In genomic region chr17:57955183-57955952, GRCh38 we compare ENCODE assay signal across 8 cellular contexts. TPM values are rescaled to one million over a fixed set of nuclear protein-coding genes. Genes with fewer than 3 reads are reported as not detected.
DNase-seq lines count a peak whose midpoint lies in the region; ATAC-seq and TF ChIP-seq lines count a peak whose summit lies in the region.

CUEDC1 (minus strand) TSS chr17:57955412; CDS start chr17:57885564, 69,848 bp downstream.

- peak; percentile 85 for DNase-seq in A673 (ENCODE audit: low spot score)
- peak; percentile 63 for DNase-seq in NAMALWA (ENCODE audit: low spot score)
- peak; percentile 50 to 71 for DNase-seq in cardiac fibroblast (ENCODE audit: low read depth in 2 of 2)
- DNase-seq in iris pigment epithelial cell (ENCODE audit: low read depth) = peak; percentile 62
- peak; percentile 33 for DNase-seq in smooth muscle cell (lab: John Stamatoyannopoulos, UW; ENCODE audit: unreplicated experiment)
- no peak for DNase-seq in epidermal melanocyte (ENCODE audit: insufficient read length, low spot score)

- H3K9ac ChIP-seq in smooth muscle cell (ENCODE audit: low read depth) = peak within 1 kb of the TSS; percentile 73

- POLR2A ChIA-PET in A673 (lab: Charles Lee; ENCODE audit: low non-redundant PET) = interaction anchor here (0.7 kb wide), 1 partner anchor 1145 kb away, joined by 7 read pairs; no protein-coding TSS in a partner anchor

- H3K4me3 ChIP-seq in A673 (ENCODE audit: low read depth, low read length, poor library complexity, severe bottlenecking) (peak within 1 kb of the TSS; percentile 83), WI38 (ENCODE audit: low read depth, low read length) (peak within 1 kb of the TSS; percentile 75), cardiac fibroblast (replicated peaks in 1 of 2; ENCODE audit: low read depth in 2 of 2, low read length in 2 of 2) (peak within 1 kb of the TSS; percentile 65 to 69), smooth muscle cell (peak within 1 kb of the TSS; percentile 75)

- WGBS in smooth muscle cell (ENCODE audit: low lambda C conversion rate) = 1% methylated on average over 37 of the region's 79 CpGs

- peaks cover 25% of the 10 kb centered on the region for H4K20me1 ChIP-seq in smooth muscle cell (ENCODE audit: low read depth)

- H3K27ac ChIP-seq in A673 (ENCODE audit: low read depth, low read length, poor library complexity, severe bottlenecking) (peak within 1 kb of the TSS; percentile 90), smooth muscle cell (ENCODE audit: low read depth) (peak within 1 kb of the TSS; percentile 59)

- TF ChIP-seq CTCF in A673 (conservative IDR thresholded peaks at IDR 0.05; ENCODE audit: low read depth, low read length) (0 out of 2 replicates have a peak, but pooled peaks have one; percentile 27), WI38 (IDR thresholded peaks at IDR 0.05; ENCODE audit: low read depth, low read length) (no peak), cardiac fibroblast (IDR thresholded peaks at IDR 0.05; ENCODE audit: low read depth, low read length) (peak; percentile 1), smooth muscle cell (IDR thresholded peaks at IDR 0.05; ENCODE audit: borderline replicate concordance, insufficient read depth, poor library complexity, severe bottlenecking) (no peak)

- peaks cover 15% of the 10 kb centered on the region for H3K79me2 ChIP-seq in smooth muscle cell (ENCODE audit: low read depth)

- CTCF ChIA-PET in A673 (lab: Charles Lee) = interaction anchor here (0.6 to 0.8 kb wide), 2 partner anchors 80 to 150 kb away, joined by 3 read pairs; no protein-coding TSS in a partner anchor

- peak; percentile 54 for ATAC-seq in GM19043 (IDR thresholded peaks at IDR 0.05; ENCODE audit: low read depth, unreplicated experiment)

- H3K4me2 ChIP-seq in smooth muscle cell = peak within 1 kb of the TSS; percentile 94

- no peaks in the 10 kb centered on the region for H3K9me3 ChIP-seq in A673 (ENCODE audit: low read depth, low read length, poor library complexity, severe bottlenecking)
- no peaks in the 10 kb centered on the region for H3K9me3 ChIP-seq in smooth muscle cell (replicated peaks; ENCODE audit: low read depth)

- H3K27me3 ChIP-seq in A673 (replicated peaks; ENCODE audit: insufficient read depth, low read depth, low read length, poor library complexity) (no peaks in the 10 kb centered on the region), smooth muscle cell (ENCODE audit: low read depth) (no peaks in the 10 kb centered on the region)

- intact Hi-C loops in A673 (cut with micrococcal nuclease; ENCODE audit: unreplicated experiment) = no loop called here

- H3K4me1 ChIP-seq in A673 (ENCODE audit: insufficient read depth, low read length, poor library complexity, severe bottlenecking) (peaks cover 46% of the 10 kb centered on the region), smooth muscle cell (ENCODE audit: low read depth) (peaks cover 26% of the 10 kb centered on the region)

- H3K36me3 ChIP-seq in A673 (ENCODE audit: insufficient read depth, low read length, poor library complexity, severe bottlenecking) (no peaks in the 10 kb centered on the region), smooth muscle cell (ENCODE audit: low read depth) (no peaks in the 10 kb centered on the region)

- no TSS peak for BruUV-seq in A673 (replicated peaks; lab: Mats Ljungman, UMichigan)

- H2AFZ ChIP-seq in smooth muscle cell (ENCODE audit: low read depth) = peak within 1 kb of the TSS; percentile 63

- peaks cover 31% of the 10 kb centered on the region for H3F3A ChIP-seq in smooth muscle cell (ENCODE audit: low read depth)

RNA-seq across cellular contexts. Expression of gene CUEDC1, which starts in this region (rescaled TPM):
- total RNA-seq in A673 (2021) = 53.5 and 55.6 TPM in 2 replicates
- total RNA-seq in smooth muscle cell = 7.0 and 11.1 TPM in 2 replicates
- polyA plus RNA-seq in smooth muscle cell = 10.4 and 11.7 TPM in 2 replicates

Comparison
In these comparisons a context has a peak if more than half of its experiments do, and no peak if none do; other contexts are left out.
1. CTCF ChIP-seq: peak in A673 (single experiment) and cardiac fibroblast (single experiment); none in WI38 (single experiment) and smooth muscle cell (single experiment).
2. Peak in every context shown above with its lines, with median percentiles within 50 percentile points of each other: H3K4me3 ChIP-seq.